ENCODE assay signal across 1 cellular context in the genomic region with DNA sequence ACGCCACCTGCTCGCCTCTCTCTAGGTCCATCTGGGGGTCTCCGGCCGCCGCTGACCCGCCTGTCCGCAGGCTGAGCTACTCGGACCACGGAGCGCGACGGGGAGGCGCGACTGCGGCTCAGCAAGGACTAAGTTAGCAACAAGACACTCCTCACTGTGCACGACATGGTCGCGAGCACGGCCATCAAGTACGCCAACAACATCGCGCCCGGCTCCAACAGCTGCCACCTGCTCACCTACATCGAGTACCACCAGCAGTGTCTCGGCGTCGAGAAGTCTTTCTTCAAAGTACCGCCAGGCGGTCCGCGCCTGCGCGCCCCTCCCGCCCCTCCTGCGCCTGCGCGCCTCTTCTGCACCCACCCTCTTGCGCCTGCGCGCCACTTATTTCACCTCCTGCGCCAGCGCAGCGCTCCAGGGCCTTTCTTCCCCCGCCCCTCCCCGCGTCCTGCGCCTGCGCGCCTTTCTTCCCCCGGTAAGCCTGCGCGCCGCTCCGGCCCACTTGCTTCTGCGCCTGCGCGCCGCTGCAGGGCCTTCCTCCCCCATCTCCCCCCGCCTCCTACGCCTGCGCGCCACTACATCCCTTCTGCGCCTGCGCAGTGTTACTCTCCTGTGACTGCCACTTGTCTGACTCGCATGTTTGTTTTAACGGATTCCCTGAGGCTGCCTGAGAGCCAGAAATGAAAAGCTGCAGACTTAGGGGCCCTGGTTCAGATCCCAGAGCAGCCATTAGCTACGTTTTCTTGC.
TF ChIP-seq lines count a peak whose summit lies in the region.

No MANE protein-coding gene starts in this region.

TF ChIP-seq in HepG2, 621 proteins besides CTCF, POLR2A, EP300 and RAD21 (continued from another document and continues in another):
- TF ChIP-seq, protein P1, sequence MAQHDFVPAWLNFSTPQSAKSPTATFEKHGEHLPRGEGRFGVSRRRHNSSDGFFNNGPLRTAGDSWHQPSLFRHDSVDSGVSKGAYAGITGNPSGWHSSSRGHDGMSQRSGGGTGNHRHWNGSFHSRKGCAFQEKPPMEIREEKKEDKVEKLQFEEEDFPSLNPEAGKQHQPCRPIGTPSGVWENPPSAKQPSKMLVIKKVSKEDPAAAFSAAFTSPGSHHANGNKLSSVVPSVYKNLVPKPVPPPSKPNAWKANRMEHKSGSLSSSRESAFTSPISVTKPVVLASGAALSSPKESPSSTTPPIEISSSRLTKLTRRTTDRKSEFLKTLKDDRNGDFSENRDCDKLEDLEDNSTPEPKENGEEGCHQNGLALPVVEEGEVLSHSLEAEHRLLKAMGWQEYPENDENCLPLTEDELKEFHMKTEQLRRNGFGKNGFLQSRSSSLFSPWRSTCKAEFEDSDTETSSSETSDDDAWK (CRISPR knock-in tag; IDR thresholded peaks at IDR 0.05): no peak
- peak; percentile 21; the same call in 1 of the 2 replicates for TF ChIP-seq ZBTB38 (CRISPR knock-in tag; IDR thresholded peaks at IDR 0.05)
- no peak for TF ChIP-seq ATF7 (IDR thresholded peaks at IDR 0.05)
- no peak for TF ChIP-seq ATF7 (CRISPR knock-in tag; IDR thresholded peaks at IDR 0.05)
- no peak for TF ChIP-seq CEBPB (IDR thresholded peaks at IDR 0.05; ENCODE audit: borderline replicate concordance, low read depth, low read length)
- peak; percentile 89 for TF ChIP-seq MAZ (IDR thresholded peaks at IDR 0.05; ENCODE audit: borderline replicate concordance, low read depth, low read length)
- peak; percentile 72 for TF ChIP-seq MAZ (CRISPR knock-in tag; IDR thresholded peaks at IDR 0.05; ENCODE audit: low read depth)
- no peak for TF ChIP-seq HNRNPL (IDR thresholded peaks at IDR 0.05; ENCODE audit: low read depth, low read length)
- no peak for TF ChIP-seq HNRNPH1 (optimal IDR thresholded peaks at IDR 0.05; ENCODE audit: low read depth, low read length)
- TF ChIP-seq, protein P2, sequence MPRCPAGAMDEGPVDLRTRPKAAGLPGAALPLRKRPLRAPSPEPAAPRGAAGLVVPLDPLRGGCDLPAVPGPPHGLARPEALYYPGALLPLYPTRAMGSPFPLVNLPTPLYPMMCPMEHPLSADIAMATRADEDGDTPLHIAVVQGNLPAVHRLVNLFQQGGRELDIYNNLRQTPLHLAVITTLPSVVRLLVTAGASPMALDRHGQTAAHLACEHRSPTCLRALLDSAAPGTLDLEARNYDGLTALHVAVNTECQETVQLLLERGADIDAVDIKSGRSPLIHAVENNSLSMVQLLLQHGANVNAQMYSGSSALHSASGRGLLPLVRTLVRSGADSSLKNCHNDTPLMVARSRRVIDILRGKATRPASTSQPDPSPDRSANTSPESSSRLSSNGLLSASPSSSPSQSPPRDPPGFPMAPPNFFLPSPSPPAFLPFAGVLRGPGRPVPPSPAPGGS (CRISPR knock-in tag; IDR thresholded peaks at IDR 0.05): peak; percentile 87
- TF ChIP-seq CBFB (CRISPR knock-in tag; IDR thresholded peaks at IDR 0.05): no peak
- TF ChIP-seq CENPT (CRISPR knock-in tag; IDR thresholded peaks at IDR 0.05; ENCODE audit: low read depth): peak; percentile 93; the same call in 1 of the 2 replicates
- no peak for TF ChIP-seq ISX (CRISPR knock-in tag; conservative IDR thresholded peaks at IDR 0.05)
- TF ChIP-seq SOX13 (IDR thresholded peaks at IDR 0.05): no peak
- TF ChIP-seq SOX13 (CRISPR knock-in tag; conservative IDR thresholded peaks at IDR 0.05 in 1 of 2, IDR thresholded peaks at IDR 0.05 in 1 of 2): no peak; a peak in 1 of 4 replicates
- TF ChIP-seq, protein P3, sequence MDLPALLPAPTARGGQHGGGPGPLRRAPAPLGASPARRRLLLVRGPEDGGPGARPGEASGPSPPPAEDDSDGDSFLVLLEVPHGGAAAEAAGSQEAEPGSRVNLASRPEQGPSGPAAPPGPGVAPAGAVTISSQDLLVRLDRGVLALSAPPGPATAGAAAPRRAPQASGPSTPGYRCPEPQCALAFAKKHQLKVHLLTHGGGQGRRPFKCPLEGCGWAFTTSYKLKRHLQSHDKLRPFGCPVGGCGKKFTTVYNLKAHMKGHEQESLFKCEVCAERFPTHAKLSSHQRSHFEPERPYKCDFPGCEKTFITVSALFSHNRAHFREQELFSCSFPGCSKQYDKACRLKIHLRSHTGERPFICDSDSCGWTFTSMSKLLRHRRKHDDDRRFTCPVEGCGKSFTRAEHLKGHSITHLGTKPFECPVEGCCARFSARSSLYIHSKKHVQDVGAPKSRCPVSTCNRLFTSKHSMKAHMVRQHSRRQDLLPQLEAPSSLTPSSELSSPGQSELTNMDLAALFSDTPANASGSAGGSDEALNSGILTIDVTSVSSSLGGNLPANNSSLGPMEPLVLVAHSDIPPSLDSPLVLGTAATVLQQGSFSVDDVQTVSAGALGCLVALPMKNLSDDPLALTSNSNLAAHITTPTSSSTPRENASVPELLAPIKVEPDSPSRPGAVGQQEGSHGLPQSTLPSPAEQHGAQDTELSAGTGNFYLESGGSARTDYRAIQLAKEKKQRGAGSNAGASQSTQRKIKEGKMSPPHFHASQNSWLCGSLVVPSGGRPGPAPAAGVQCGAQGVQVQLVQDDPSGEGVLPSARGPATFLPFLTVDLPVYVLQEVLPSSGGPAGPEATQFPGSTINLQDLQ (CRISPR knock-in tag; IDR thresholded peaks at IDR 0.05): no peak
- TF ChIP-seq PHB2 (IDR thresholded peaks at IDR 0.05; ENCODE audit: partially characterized antibody): no peak
- TF ChIP-seq, protein P4, sequence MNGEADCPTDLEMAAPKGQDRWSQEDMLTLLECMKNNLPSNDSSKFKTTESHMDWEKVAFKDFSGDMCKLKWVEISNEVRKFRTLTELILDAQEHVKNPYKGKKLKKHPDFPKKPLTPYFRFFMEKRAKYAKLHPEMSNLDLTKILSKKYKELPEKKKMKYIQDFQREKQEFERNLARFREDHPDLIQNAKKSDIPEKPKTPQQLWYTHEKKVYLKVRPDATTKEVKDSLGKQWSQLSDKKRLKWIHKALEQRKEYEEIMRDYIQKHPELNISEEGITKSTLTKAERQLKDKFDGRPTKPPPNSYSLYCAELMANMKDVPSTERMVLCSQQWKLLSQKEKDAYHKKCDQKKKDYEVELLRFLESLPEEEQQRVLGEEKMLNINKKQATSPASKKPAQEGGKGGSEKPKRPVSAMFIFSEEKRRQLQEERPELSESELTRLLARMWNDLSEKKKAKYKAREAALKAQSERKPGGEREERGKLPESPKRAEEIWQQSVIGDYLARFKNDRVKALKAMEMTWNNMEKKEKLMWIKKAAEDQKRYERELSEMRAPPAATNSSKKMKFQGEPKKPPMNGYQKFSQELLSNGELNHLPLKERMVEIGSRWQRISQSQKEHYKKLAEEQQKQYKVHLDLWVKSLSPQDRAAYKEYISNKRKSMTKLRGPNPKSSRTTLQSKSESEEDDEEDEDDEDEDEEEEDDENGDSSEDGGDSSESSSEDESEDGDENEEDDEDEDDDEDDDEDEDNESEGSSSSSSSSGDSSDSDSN (CRISPR knock-in tag; IDR thresholded peaks at IDR 0.05): 0 out of 2 replicates have a peak, but pooled peaks have one; percentile 28
- TF ChIP-seq SCMH1 (CRISPR knock-in tag; IDR thresholded peaks at IDR 0.05; ENCODE audit: borderline replicate concordance): no peak
- peak; percentile 80 for TF ChIP-seq HDAC2 (CRISPR knock-in tag; IDR thresholded peaks at IDR 0.05)
- TF ChIP-seq YY1 (IDR thresholded peaks at IDR 0.05; ENCODE audit: insufficient read depth, insufficient replicate concordance, low read depth, low read length): peak; percentile 10
- TF ChIP-seq, protein P5, sequence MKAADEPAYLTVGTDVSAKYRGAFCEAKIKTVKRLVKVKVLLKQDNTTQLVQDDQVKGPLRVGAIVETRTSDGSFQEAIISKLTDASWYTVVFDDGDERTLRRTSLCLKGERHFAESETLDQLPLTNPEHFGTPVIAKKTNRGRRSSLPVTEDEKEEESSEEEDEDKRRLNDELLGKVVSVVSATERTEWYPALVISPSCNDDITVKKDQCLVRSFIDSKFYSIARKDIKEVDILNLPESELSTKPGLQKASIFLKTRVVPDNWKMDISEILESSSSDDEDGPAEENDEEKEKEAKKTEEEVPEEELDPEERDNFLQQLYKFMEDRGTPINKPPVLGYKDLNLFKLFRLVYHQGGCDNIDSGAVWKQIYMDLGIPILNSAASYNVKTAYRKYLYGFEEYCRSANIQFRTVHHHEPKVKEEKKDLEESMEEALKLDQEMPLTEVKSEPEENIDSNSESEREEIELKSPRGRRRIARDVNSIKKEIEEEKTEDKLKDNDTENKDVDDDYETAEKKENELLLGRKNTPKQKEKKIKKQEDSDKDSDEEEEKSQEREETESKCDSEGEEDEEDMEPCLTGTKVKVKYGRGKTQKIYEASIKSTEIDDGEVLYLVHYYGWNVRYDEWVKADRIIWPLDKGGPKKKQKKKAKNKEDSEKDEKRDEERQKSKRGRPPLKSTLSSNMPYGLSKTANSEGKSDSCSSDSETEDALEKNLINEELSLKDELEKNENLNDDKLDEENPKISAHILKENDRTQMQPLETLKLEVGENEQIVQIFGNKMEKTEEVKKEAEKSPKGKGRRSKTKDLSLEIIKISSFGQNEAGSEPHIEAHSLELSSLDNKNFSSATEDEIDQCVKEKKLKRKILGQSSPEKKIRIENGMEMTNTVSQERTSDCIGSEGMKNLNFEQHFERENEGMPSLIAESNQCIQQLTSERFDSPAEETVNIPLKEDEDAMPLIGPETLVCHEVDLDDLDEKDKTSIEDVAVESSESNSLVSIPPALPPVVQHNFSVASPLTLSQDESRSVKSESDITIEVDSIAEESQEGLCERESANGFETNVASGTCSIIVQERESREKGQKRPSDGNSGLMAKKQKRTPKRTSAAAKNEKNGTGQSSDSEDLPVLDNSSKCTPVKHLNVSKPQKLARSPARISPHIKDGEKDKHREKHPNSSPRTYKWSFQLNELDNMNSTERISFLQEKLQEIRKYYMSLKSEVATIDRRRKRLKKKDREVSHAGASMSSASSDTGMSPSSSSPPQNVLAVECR (CRISPR knock-in tag; IDR thresholded peaks at IDR 0.05; ENCODE audit: borderline replicate concordance): peak; percentile 98
- peak; percentile 88; the same call in 1 of the 2 replicates for TF ChIP-seq ZNF230 (CRISPR knock-in tag; IDR thresholded peaks at IDR 0.05)
- TF ChIP-seq MATR3 (CRISPR knock-in tag; IDR thresholded peaks at IDR 0.05): no peak
- TF ChIP-seq ARNT2 (CRISPR knock-in tag; IDR thresholded peaks at IDR 0.05; ENCODE audit: low read depth): peak; percentile 91
- TF ChIP-seq, protein P6, sequence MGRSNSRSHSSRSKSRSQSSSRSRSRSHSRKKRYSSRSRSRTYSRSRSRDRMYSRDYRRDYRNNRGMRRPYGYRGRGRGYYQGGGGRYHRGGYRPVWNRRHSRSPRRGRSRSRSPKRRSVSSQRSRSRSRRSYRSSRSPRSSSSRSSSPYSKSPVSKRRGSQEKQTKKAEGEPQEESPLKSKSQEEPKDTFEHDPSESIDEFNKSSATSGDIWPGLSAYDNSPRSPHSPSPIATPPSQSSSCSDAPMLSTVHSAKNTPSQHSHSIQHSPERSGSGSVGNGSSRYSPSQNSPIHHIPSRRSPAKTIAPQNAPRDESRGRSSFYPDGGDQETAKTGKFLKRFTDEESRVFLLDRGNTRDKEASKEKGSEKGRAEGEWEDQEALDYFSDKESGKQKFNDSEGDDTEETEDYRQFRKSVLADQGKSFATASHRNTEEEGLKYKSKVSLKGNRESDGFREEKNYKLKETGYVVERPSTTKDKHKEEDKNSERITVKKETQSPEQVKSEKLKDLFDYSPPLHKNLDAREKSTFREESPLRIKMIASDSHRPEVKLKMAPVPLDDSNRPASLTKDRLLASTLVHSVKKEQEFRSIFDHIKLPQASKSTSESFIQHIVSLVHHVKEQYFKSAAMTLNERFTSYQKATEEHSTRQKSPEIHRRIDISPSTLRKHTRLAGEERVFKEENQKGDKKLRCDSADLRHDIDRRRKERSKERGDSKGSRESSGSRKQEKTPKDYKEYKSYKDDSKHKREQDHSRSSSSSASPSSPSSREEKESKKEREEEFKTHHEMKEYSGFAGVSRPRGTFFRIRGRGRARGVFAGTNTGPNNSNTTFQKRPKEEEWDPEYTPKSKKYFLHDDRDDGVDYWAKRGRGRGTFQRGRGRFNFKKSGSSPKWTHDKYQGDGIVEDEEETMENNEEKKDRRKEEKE (IDR thresholded peaks at IDR 0.05): no peak
- TF ChIP-seq MAF1 (CRISPR knock-in tag; IDR thresholded peaks at IDR 0.05; ENCODE audit: borderline replicate concordance): no peak
- no peak for TF ChIP-seq REL (CRISPR knock-in tag; conservative IDR thresholded peaks at IDR 0.05)
- TF ChIP-seq DMAP1 (CRISPR knock-in tag; IDR thresholded peaks at IDR 0.05): peak; percentile 77
- TF ChIP-seq PHF5A (CRISPR knock-in tag; IDR thresholded peaks at IDR 0.05; ENCODE audit: low read depth, unreplicated experiment): peak; percentile 48
- no peak; the same call in 1 of the 2 replicates for TF ChIP-seq ZNF335 (CRISPR knock-in tag; IDR thresholded peaks at IDR 0.05)
- TF ChIP-seq ZSCAN20 (CRISPR knock-in tag; IDR thresholded peaks at IDR 0.05; ENCODE audit: borderline replicate concordance): no peak
- TF ChIP-seq, protein P7, sequence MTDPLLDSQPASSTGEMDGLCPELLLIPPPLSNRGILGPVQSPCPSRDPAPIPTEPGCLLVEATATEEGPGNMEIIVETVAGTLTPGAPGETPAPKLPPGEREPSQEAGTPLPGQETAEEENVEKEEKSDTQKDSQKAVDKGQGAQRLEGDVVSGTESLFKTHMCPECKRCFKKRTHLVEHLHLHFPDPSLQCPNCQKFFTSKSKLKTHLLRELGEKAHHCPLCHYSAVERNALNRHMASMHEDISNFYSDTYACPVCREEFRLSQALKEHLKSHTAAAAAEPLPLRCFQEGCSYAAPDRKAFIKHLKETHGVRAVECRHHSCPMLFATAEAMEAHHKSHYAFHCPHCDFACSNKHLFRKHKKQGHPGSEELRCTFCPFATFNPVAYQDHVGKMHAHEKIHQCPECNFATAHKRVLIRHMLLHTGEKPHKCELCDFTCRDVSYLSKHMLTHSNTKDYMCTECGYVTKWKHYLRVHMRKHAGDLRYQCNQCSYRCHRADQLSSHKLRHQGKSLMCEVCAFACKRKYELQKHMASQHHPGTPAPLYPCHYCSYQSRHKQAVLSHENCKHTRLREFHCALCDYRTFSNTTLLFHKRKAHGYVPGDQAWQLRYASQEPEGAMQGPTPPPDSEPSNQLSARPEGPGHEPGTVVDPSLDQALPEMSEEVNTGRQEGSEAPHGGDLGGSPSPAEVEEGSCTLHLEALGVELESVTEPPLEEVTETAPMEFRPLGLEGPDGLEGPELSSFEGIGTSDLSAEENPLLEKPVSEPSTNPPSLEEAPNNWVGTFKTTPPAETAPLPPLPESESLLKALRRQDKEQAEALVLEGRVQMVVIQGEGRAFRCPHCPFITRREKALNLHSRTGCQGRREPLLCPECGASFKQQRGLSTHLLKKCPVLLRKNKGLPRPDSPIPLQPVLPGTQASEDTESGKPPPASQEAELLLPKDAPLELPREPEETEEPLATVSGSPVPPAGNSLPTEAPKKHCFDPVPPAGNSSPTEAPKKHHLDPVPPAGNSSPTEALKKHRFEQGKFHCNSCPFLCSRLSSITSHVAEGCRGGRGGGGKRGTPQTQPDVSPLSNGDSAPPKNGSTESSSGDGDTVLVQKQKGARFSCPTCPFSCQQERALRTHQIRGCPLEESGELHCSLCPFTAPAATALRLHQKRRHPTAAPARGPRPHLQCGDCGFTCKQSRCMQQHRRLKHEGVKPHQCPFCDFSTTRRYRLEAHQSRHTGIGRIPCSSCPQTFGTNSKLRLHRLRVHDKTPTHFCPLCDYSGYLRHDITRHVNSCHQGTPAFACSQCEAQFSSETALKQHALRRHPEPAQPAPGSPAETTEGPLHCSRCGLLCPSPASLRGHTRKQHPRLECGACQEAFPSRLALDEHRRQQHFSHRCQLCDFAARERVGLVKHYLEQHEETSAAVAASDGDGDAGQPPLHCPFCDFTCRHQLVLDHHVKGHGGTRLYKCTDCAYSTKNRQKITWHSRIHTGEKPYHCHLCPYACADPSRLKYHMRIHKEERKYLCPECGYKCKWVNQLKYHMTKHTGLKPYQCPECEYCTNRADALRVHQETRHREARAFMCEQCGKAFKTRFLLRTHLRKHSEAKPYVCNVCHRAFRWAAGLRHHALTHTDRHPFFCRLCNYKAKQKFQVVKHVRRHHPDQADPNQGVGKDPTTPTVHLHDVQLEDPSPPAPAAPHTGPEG (CRISPR knock-in tag; IDR thresholded peaks at IDR 0.05): no peak
- peak; percentile 79; the same call in 1 of the 2 replicates for TF ChIP-seq ZNF614 (CRISPR knock-in tag; IDR thresholded peaks at IDR 0.05; ENCODE audit: borderline replicate concordance)
- TF ChIP-seq ZNF337 (CRISPR knock-in tag; IDR thresholded peaks at IDR 0.05; ENCODE audit: borderline replicate concordance, low read depth): no peak
